Comparison of ENCODE assay signal across 25 cellular contexts in genomic region chr4:7570156-7570778, GRCh38.
"Had no signal": no experiment of that assay in that cellular context is flagged by ENCODE, and none has a peak within 500 bp of the region (broad histone marks: within the 10 kb centered on the region; RNA-seq: fewer than 3 reads in every experiment).

No MANE protein-coding gene starts in this region.

- H3K9me3 ChIP-seq: gastrocnemius medialis, pancreas, prostate gland, right lobe of liver, testis, vagina had no signal

- H3K27ac ChIP-seq: dorsolateral prefrontal cortex, gastrocnemius medialis, pancreas, prostate gland, right lobe of liver, spleen, testis, tibial nerve, upper lobe of right lung, vagina had no signal

- H3K4me3 ChIP-seq: dorsolateral prefrontal cortex, gastrocnemius medialis, lung, pancreas, prostate gland, right lobe of liver, spleen, testis, tibial nerve, upper lobe of right lung, vagina had no signal

- H3K36me3 ChIP-seq: gastrocnemius medialis, pancreas, prostate gland, right lobe of liver, spleen, upper lobe of right lung, vagina had no signal

- H3K27me3 ChIP-seq: dorsolateral prefrontal cortex, gastrocnemius medialis, pancreas, right lobe of liver, testis, tibial nerve, upper lobe of right lung, vagina had no signal

- H3K4me3 Mint-ChIP-seq: stimulated activated naive B cell treated with anti-CD40 and anti-IgM and Interleukin-4, amounts not matched to agents 10 μg/mL and 1 μg/mL and 100 μg/mL, for 72 hours; stimulated activated naive CD8-positive, alpha-beta T cell treated with anti-CD3 and anti-CD28 coated beads, Interleukin-15, amount 100 ng/mL, for 72 hours had no signal

- ATAC-seq: esophagus mucosa; gastrocnemius medialis; left colon; left ventricle myocardium superior; pancreas; stimulated activated naive B cell treated with anti-CD40 and anti-IgM and Interleukin-4, amounts not matched to agents 10 μg/mL and 1 μg/mL and 100 μg/mL, for 72 hours; stimulated activated naive CD8-positive, alpha-beta T cell treated with anti-CD3 and anti-CD28 coated beads, Interleukin-15, amount 100 ng/mL, for 72 hours; upper lobe of right lung had no signal

- H3K4me1 ChIP-seq: gastrocnemius medialis, pancreas, prostate gland, right lobe of liver, spleen, testis, tibial nerve, upper lobe of right lung, vagina had no signal

- H3K4me1 Mint-ChIP-seq: stimulated activated naive B cell treated with anti-CD40 and anti-IgM and Interleukin-4, amounts not matched to agents 10 μg/mL and 1 μg/mL and 100 μg/mL, for 72 hours; stimulated activated naive CD8-positive, alpha-beta T cell treated with anti-CD3 and anti-CD28 coated beads, Interleukin-15, amount 100 ng/mL, for 72 hours had no signal

- H3K27me3 Mint-ChIP-seq: stimulated activated naive B cell treated with anti-CD40 and anti-IgM and Interleukin-4, amounts not matched to agents 10 μg/mL and 1 μg/mL and 100 μg/mL, for 72 hours had no signal

- H3K27ac Mint-ChIP-seq: stimulated activated naive B cell treated with anti-CD40 and anti-IgM and Interleukin-4, amounts not matched to agents 10 μg/mL and 1 μg/mL and 100 μg/mL, for 72 hours; stimulated activated naive CD8-positive, alpha-beta T cell treated with anti-CD3 and anti-CD28 coated beads, Interleukin-15, amount 100 ng/mL, for 72 hours had no signal

- DNase-seq: cortex of kidney; dorsolateral prefrontal cortex; effector CD8-positive, alpha-beta T cell; gastrocnemius medialis; glutamatergic neuron; left colon; left ventricle myocardium superior; mesenchymal stem cell; midbrain; occipital lobe; pancreas; right lobe of liver; spleen; stimulated activated CD4-positive, alpha-beta T cell treated with anti-CD3 and anti-CD28 coated beads, Interleukin-15, amount 100 ng/mL, for 24 hours; stimulated activated CD4-positive, alpha-beta T cell treated with anti-CD3 and anti-CD28 coated beads, Interleukin-1b, Interleukin-23, amount 100 ng/mL, for 48 hours; stimulated activated CD4-positive, alpha-beta T cell treated with anti-CD3 and anti-CD28 coated beads, Interleukin-4, amount 100 ng/mL, for 24 hours; stimulated activated naive B cell treated with anti-CD40 and anti-IgM and Interleukin-4, amounts not matched to agents 10 μg/mL and 1 μg/mL and 100 μg/mL, for 72 hours; stimulated activated naive CD8-positive, alpha-beta T cell treated with anti-CD3 and anti-CD28 coated beads, Interleukin-15, amount 100 ng/mL, for 72 hours; testis; upper lobe of right lung had no signal

- H3K36me3 Mint-ChIP-seq: stimulated activated naive B cell treated with anti-CD40 and anti-IgM and Interleukin-4, amounts not matched to agents 10 μg/mL and 1 μg/mL and 100 μg/mL, for 72 hours had no signal
